ENCODE assay signal across 15 cellular contexts in the genomic region with DNA sequence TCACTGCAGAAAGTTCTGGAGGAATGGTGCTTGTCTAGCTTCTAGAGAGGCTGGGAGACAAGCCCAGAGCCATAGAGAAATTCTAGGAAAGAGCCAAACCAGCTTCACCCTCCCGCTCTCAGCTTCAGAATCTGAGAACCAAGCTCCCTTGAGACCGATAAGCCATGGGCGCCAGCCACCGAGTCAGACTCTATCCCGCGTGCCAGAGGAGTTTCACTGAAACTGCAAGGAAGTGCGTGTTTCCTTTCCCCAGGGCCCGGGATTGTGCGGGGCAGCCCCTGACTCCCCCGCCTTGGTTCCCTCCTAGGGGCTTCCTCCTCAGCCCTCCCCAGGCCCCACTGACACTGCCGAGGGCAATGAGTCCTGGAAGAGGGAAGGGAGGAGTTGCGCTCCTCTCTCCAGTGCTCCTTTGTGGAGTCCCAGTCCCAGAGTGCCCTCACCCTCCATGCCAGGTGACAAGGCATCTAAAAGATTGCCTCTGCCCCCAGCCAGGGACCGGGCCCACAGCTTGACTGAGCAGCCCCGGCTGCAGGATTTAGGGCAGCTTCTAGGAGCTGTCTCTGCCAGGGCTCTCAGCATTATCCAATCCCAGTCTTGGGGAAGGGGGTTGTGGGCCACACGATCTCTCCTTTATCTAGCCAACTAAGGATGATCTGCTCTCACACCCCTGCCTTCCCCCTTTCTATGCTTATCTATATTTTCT. TPM values are rescaled to one million over a fixed set of nuclear protein-coding genes. Genes with fewer than 3 reads are reported as not detected.
A peak's percentile ranks its signal among the peaks of the same experiment; 100 is the strongest.
DNase-seq lines count a peak whose midpoint lies in the region; ATAC-seq and TF ChIP-seq lines count a peak whose summit lies in the region.
"Had no signal": no experiment of that assay in that cellular context is flagged by ENCODE, and none has a peak within 500 bp of the region (broad histone marks: within the 10 kb centered on the region; RNA-seq: fewer than 3 reads in every experiment).

No MANE protein-coding gene starts in this region.

- H2BK20ac ChIP-seq in H9 (ENCODE audit: low read depth, low read length, poor library complexity, severe bottlenecking) = no peak overlapping the region

- no peak overlapping the region for H2BK120ac ChIP-seq in H9 (ENCODE audit: low read depth, low read length, poor library complexity, severe bottlenecking)

- no peak overlapping the region for H3K4ac ChIP-seq in H9 (ENCODE audit: low read depth, low read length)

- H3K9me3 ChIP-seq in heart right ventricle = no peaks in the 10 kb centered on the region
- H3K9me3 ChIP-seq in H9 (ENCODE audit: control insufficient read depth, low read depth, low read length) = no peaks in the 10 kb centered on the region
- H3K9me3 ChIP-seq in thoracic aorta = no peaks in the 10 kb centered on the region

- no peak overlapping the region for H3K4me3 ChIP-seq in heart right ventricle
- H3K4me3 ChIP-seq in coronary artery = peak overlapping the region; percentile 19
- peak overlapping the region; percentile 28 for H3K4me3 ChIP-seq in thoracic aorta
- H3K4me3 ChIP-seq: PC-9 had no signal

- no peak overlapping the region for H3K23ac ChIP-seq in H9 (ENCODE audit: insufficient read length, low read depth, low read length)

- no peak overlapping the region for H3K4me2 ChIP-seq in H9 (ENCODE audit: insufficient read depth, insufficient read length, low read length)
- H3K4me2 ChIP-seq: PC-9 had no signal

- H3T11ph ChIP-seq in H9 (ENCODE audit: low read length) = no peak overlapping the region

- no peaks in the 10 kb centered on the region for H3K9me3 Mint-ChIP-seq in H9

- no peak overlapping the region for H2AFZ ChIP-seq in H9 (ENCODE audit: low read length)
- H2AFZ ChIP-seq: PC-9 had no signal

- WGBS in heart right ventricle, 2 donors = 39 to 51% methylated on average over 15 of the region's 15 CpGs
- no CpG with 5 or more reads among the region's 15 CpGs for WGBS in H9 (ENCODE audit: extremely low coverage, insufficient read length, low lambda C conversion rate)

- peaks cover 50% of the 10 kb centered on the region in 2 experiments for H3K4me1 Mint-ChIP-seq in H9

- no peak overlapping the region for H4K91ac ChIP-seq in H9 (ENCODE audit: insufficient read length, low read depth, low read length)

- TF ChIP-seq CTCF in heart right ventricle (IDR thresholded peaks at IDR 0.05) = no peak
- TF ChIP-seq CTCF in H9 (conservative IDR thresholded peaks at IDR 0.05) = no peak
- no peak for TF ChIP-seq CTCF in coronary artery (IDR thresholded peaks at IDR 0.05)
- no peak for TF ChIP-seq CTCF in thoracic aorta (IDR thresholded peaks at IDR 0.05)

- H3K27ac ChIP-seq in heart right ventricle (no peak overlapping the region), H9 (ENCODE audit: insufficient read length, low read depth, low read length) (no peak overlapping the region), coronary artery (peak overlapping the region in 1 of 2 donors; percentile 64), thoracic aorta (no peak overlapping the region)
- H3K27ac ChIP-seq: PC-9 had no signal

- H3K4me1 ChIP-seq in heart right ventricle (peaks cover 0 to 23% (median 8%) of the 10 kb centered on the region in 9 donors), H9 (ENCODE audit: insufficient read depth, low read length) (no peaks in the 10 kb centered on the region), thoracic aorta (ENCODE audit: control insufficient read depth in 1 of 2, low read depth in 2 of 2) (peaks cover 12 to 54% of the 10 kb centered on the region in 2 donors)

- no peaks in the 10 kb centered on the region for H3K79me2 ChIP-seq in H9 (ENCODE audit: insufficient read depth, low read length)

- H2AK5ac ChIP-seq in H9 (ENCODE audit: insufficient read length, low read length) = no peak overlapping the region

- DNase-seq in heart right ventricle = no peak
- DNase-seq in left ventricle myocardium superior = no peak
- no peak for DNase-seq in H9
- DNase-seq in coronary artery (ENCODE audit: low spot score) = no peak
- DNase-seq in thoracic aorta (ENCODE audit: low spot score) = no peak
- DNase-seq in HCEC 1CT = no peak
- no peak for DNase-seq in posterior vena cava (ENCODE audit: low spot score)
- DNase-seq: DMS153, NCI-H1092, NCI-H2107, NCI-H226, PC-9 had no signal

- no peak overlapping the region for H2BK12ac ChIP-seq in H9 (ENCODE audit: insufficient read length, low read depth, low read length)

- H3K36me3 Mint-ChIP-seq in H9 (ENCODE audit: insufficient read depth in 1 of 3, low read depth in 3 of 3) = no peaks in the 10 kb centered on the region

- intact Hi-C loops in heart right ventricle (cut with DNase I) = loop anchor here in 2 of 10 donors (5.0 to 10.0 kb wide), 2 partner anchors 49 to 1556 kb away; no protein-coding TSS in a partner anchor
- intact Hi-C loops in left ventricle myocardium superior (cut with micrococcal nuclease) = no loop called here
- intact Hi-C loops in posterior vena cava (cut with DNase I) = loop anchor here in 1 of 2 donors (5.0 kb wide), 1 partner anchor 1951 kb away; no protein-coding TSS in a partner anchor

- H3K27me3 ChIP-seq in heart right ventricle (peaks cover 0 to 5% (median 0%) of the 10 kb centered on the region in 7 donors), H9 (ENCODE audit: insufficient read depth, low read length) (peaks cover 5% of the 10 kb centered on the region; the same call in 1 of the 2 replicates), thoracic aorta (replicated peaks; ENCODE audit: insufficient read depth) (no peaks in the 10 kb centered on the region)

- no peak overlapping the region for H3K4me3 Mint-ChIP-seq in H9
- H3K4me3 Mint-ChIP-seq: B cell had no signal

- H2BK15ac ChIP-seq in H9 (ENCODE audit: low read depth, low read length) = no peak overlapping the region

- H3K23me2 ChIP-seq in H9 (ENCODE audit: insufficient read length, low read depth, low read length, poor library complexity, severe bottlenecking) = no peaks in the 10 kb centered on the region

- H3K27me3 Mint-ChIP-seq in H9 (ENCODE audit: low read depth) = peaks cover 62% of the 10 kb centered on the region
- H3K27me3 Mint-ChIP-seq: B cell had no signal

- H2BK5ac ChIP-seq in H9 (ENCODE audit: insufficient read length, low read length) = no peak overlapping the region

- H4K20me1 ChIP-seq in H9 (ENCODE audit: control insufficient read depth, insufficient read depth, insufficient read length) = peaks cover 3% of the 10 kb centered on the region

- no peak overlapping the region for H3K9ac ChIP-seq in H9 (ENCODE audit: extremely low read depth, insufficient read length, low read length)

- ATAC-seq in heart right ventricle (peak in 6 of 8 donors; percentile 23 to 57 (median 38)), left ventricle myocardium superior (no peak), thoracic aorta (ENCODE audit: insufficient number of reproducible peaks, low FRiP score, low read depth) (no peak), GM21619 (IDR thresholded peaks at IDR 0.05; ENCODE audit: unreplicated experiment) (no peak)
- ATAC-seq: Right ventricle myocardium inferior had no signal

- no peak overlapping the region for H3K56ac ChIP-seq in H9 (ENCODE audit: insufficient read length, low read depth, low read length)

- no peaks in the 10 kb centered on the region for H3K79me1 ChIP-seq in H9 (ENCODE audit: insufficient read depth, low read depth, low read length, poor library complexity, severe bottlenecking)

- no peak overlapping the region for H4K8ac ChIP-seq in H9 (replicated peaks; ENCODE audit: insufficient read length, low read depth, low read length)

- peak overlapping the region in 2 of 3 experiments; percentile 52 to 73; a peak in 3 of 7 replicates for H3K27ac Mint-ChIP-seq in H9
- H3K27ac Mint-ChIP-seq: B cell had no signal

- H3K36me3 ChIP-seq in heart right ventricle (no peaks in the 10 kb centered on the region), thoracic aorta (no peaks in the 10 kb centered on the region)

- no peak overlapping the region for H3K18ac ChIP-seq in H9 (ENCODE audit: insufficient read length, low read depth, low read length)

- no peak overlapping the region for H4K5ac ChIP-seq in H9 (ENCODE audit: insufficient read length, low read depth, low read length)

- no peak overlapping the region for H3K14ac ChIP-seq in H9 (ENCODE audit: insufficient read depth, low read length)

RNA-seq across cellular contexts. Expression of a gene that starts 18.4 kb away (rescaled TPM):
- 1 to 10 TPM in 9 of 10 donors, under 1 TPM in 1; 0.42 to 5.9 (median 2.0) TPM for total RNA-seq in heart right ventricle
- 1 to 10 TPM; 1.0 TPM for polyA plus RNA-seq in heart right ventricle
- 3.4 TPM for total RNA-seq in left ventricle myocardium superior
- 17.2 and 18.2 TPM in 2 replicates for total RNA-seq in H9 (2021)
- total RNA-seq in thoracic aorta = 1 to 10 TPM in 1 of 2 donors, under 1 TPM in 1; 0.54 to 2.1 TPM
- 1 to 10 TPM; 1.0 to 1.6 TPM for total RNA-seq in posterior vena cava

Comparison
In these comparisons a context has a peak if more than half of its experiments do, and no peak if none do; other contexts are left out.
1. ATAC-seq: peak in heart right ventricle (6 of 8); none in left ventricle myocardium superior (single experiment), thoracic aorta (single experiment) and GM21619 (single experiment).
2. H3K4me3 ChIP-seq: peak in coronary artery (single experiment) and thoracic aorta (single experiment); none in heart right ventricle (0 of 10).